Comparison of ENCODE assay signal across 17 cellular contexts in the genomic region with DNA sequence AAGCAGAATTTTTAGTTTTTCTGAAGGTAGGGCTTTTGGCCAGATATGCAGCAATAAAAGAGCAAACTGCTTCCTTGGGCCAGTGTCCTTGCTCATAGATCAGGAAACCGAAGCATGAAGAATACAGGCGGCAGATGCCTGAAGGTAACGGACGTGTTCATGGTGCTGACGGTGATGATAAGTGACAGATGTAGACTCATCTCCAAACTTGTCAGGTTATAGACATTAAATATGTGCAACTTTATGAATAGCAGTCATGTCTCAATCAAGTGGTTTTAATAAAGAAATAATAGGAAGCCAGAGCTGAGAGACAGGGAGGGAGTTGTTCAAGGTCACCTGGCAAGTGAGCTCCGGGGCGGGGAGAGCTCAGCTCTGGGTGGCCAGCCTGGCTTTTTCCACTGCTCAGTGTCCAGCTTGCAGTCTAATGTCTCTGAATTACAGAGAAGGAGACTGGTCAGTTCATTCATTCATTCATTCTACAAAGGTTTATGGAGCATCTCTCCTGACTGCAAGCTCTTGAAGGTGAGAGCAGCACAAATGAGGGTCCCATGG. TPM values are rescaled to one million over a fixed set of nuclear protein-coding genes. Genes with fewer than 3 reads are reported as not detected.
DNase-seq lines count a peak whose midpoint lies in the region; ATAC-seq and TF ChIP-seq lines count a peak whose summit lies in the region.
"Had no signal": no experiment of that assay in that cellular context is flagged by ENCODE, and none has a peak within 500 bp of the region (broad histone marks: within the 10 kb centered on the region; RNA-seq: fewer than 3 reads in every experiment).

No MANE protein-coding gene starts in this region.

- ATAC-seq in body of pancreas = peak; percentile 75
- peak; percentile 66 for ATAC-seq in left ventricle myocardium superior
- ATAC-seq: Panc1 had no signal

- H3K4me1 ChIP-seq in body of pancreas = peaks cover 64% of the 10 kb centered on the region
- H3K4me1 ChIP-seq in ovary (ENCODE audit: insufficient read depth) = peaks cover 22% of the 10 kb centered on the region
- peaks cover 10% of the 10 kb centered on the region for H3K4me1 ChIP-seq in suprapubic skin

- no peak for TF ChIP-seq EP300 in ovary (IDR thresholded peaks at IDR 0.05)
- TF ChIP-seq EP300 in suprapubic skin (IDR thresholded peaks at IDR 0.05) = no peak

- no peak for TF ChIP-seq CTCF in body of pancreas (IDR thresholded peaks at IDR 0.05)
- TF ChIP-seq CTCF in ovary (IDR thresholded peaks at IDR 0.05) = no peak
- TF ChIP-seq CTCF in suprapubic skin (IDR thresholded peaks at IDR 0.05) = no peak

- H3K9me3 ChIP-seq in body of pancreas = no peaks in the 10 kb centered on the region
- H3K9me3 ChIP-seq in ovary = no peaks in the 10 kb centered on the region
- no peaks in the 10 kb centered on the region for H3K9me3 ChIP-seq in suprapubic skin

- 16 to 18% methylated on average over 7 of the region's 7 CpGs for WGBS in body of pancreas, 2 donors
- 6 to 20% (median 11%) methylated on average over 7 of the region's 7 CpGs for WGBS in ovary, 3 donors
- 66% methylated on average over 7 of the region's 7 CpGs for WGBS in suprapubic skin

- DNase-seq in body of pancreas (peak; percentile 66 to 81 (median 76)), left ventricle myocardium superior (peak; percentile 54), ovary (peak; percentile 68 to 81 (median 75)), suprapubic skin (ENCODE audit: low spot score in 2 of 2) (no peak), pons (ENCODE audit: low spot score) (no peak), DMS153 treated with DMSO at 0.1 percent for 48 hours (lab: John Stamatoyannopoulos, UW; ENCODE audit: unreplicated experiment) (no peak)
- no peak for DNase-seq in activated naive CD4-positive, alpha-beta T cell (lab: John Stamatoyannopoulos, UW)
- DNase-seq: ACHN; CD4-positive, CD25-positive, alpha-beta regulatory T cell; DND-41; GDM1; MV-4-11; NCI-H1417 treated with DMSO at 0.1 percent for 48 hours; NCI-H2029; NCI-H510A; NCI-H82 had no signal

- H3K4me3 ChIP-seq in body of pancreas = no peak overlapping the region
- no peak overlapping the region for H3K4me3 ChIP-seq in ovary
- H3K4me3 ChIP-seq in suprapubic skin = no peak overlapping the region

- no peak for TF ChIP-seq POLR2A in body of pancreas (IDR thresholded peaks at IDR 0.05)
- no peak for TF ChIP-seq POLR2A in ovary (IDR thresholded peaks at IDR 0.05)
- no peak for TF ChIP-seq POLR2A in suprapubic skin (IDR thresholded peaks at IDR 0.05)

- H3K27ac ChIP-seq in body of pancreas (peak overlapping the region; percentile 65 to 84 (median 78)), ovary (peak overlapping the region in 1 of 2 donors; percentile 76), suprapubic skin (peak overlapping the region; percentile 35)

- intact Hi-C loops in body of pancreas (cut with DNase I) = no loop called here
- intact Hi-C loops in left ventricle myocardium superior (cut with micrococcal nuclease) = no loop called here
- intact Hi-C loops in ovary (cut with DNase I) = no loop called here

- H3K27me3 ChIP-seq in body of pancreas (no peaks in the 10 kb centered on the region), ovary (no peaks in the 10 kb centered on the region), suprapubic skin (no peaks in the 10 kb centered on the region)

- H3K36me3 ChIP-seq in body of pancreas (replicated peaks in 1 of 2; ENCODE audit: insufficient read depth in 1 of 2, low read depth in 2 of 2) (no peaks in the 10 kb centered on the region), ovary (no peaks in the 10 kb centered on the region), suprapubic skin (no peaks in the 10 kb centered on the region)

RNA-seq across cellular contexts. Expression of a gene that starts 1.0 kb away (rescaled TPM):
- 100 to 1,000 TPM in 1 of 2 donors, 10 to 100 TPM in 1; 76.0 to 101 TPM for total RNA-seq in body of pancreas
- total RNA-seq in left ventricle myocardium superior = 4.0 TPM
- total RNA-seq in ovary = 10 to 100 TPM in 6 of 7 donors, 1 to 10 TPM in 1; 8.3 to 66.2 (median 23.8) TPM
- 10 to 100 TPM; 21.5 to 27.9 TPM for polyA plus RNA-seq in ovary
- 1 to 10 TPM in 2 of 4 donors, under 1 TPM in 1, not detected in 1; 0.76 to 4.5 (median 1.9) TPM for total RNA-seq in suprapubic skin
- total RNA-seq: CD4-positive, CD25-positive, alpha-beta regulatory T cell had no signal
- polyA plus RNA-seq: CD4-positive, CD25-positive, alpha-beta regulatory T cell had no signal

RNA-seq across cellular contexts. Expression of a gene that starts 21.0 kb away (rescaled TPM):
- total RNA-seq in body of pancreas (10 to 100 TPM; 42.8 to 57.6 TPM), left ventricle myocardium superior (not detected), ovary (under 1 TPM in 4 of 7 donors, not detected in 3; 0.11 to 0.22 (median 0.15) TPM), suprapubic skin (not detected)
- not detected for polyA plus RNA-seq in ovary
- total RNA-seq: CD4-positive, CD25-positive, alpha-beta regulatory T cell had no signal
- polyA plus RNA-seq: CD4-positive, CD25-positive, alpha-beta regulatory T cell had no signal

RNA-seq across cellular contexts. Expression of a gene that starts 29.9 kb away (rescaled TPM):
- total RNA-seq in body of pancreas = 1,000 to 10,000 TPM in 1 of 2 donors, 100 to 1,000 TPM in 1; 396 to 1,783 TPM
- 63.5 TPM for total RNA-seq in left ventricle myocardium superior
- 100 to 1,000 TPM in 5 of 7 donors, 10 to 100 TPM in 2; 49.6 to 291 (median 259) TPM for total RNA-seq in ovary
- polyA plus RNA-seq in ovary = 100 to 1,000 TPM in 1 of 2 donors, 10 to 100 TPM in 1; 97.4 to 212 TPM
- 10 to 100 TPM; 31.0 to 91.4 (median 73.2) TPM for total RNA-seq in suprapubic skin
- total RNA-seq: CD4-positive, CD25-positive, alpha-beta regulatory T cell had no signal
- polyA plus RNA-seq: CD4-positive, CD25-positive, alpha-beta regulatory T cell had no signal

Comparison
In these comparisons a context has a peak if more than half of its experiments do, and no peak if none do; other contexts are left out.
1. DNase-seq: peak in body of pancreas (4 of 4), left ventricle myocardium superior (single experiment) and ovary (5 of 5); none in suprapubic skin (0 of 2), pons (single experiment), activated naive CD4-positive, alpha-beta T cell (0 of 4) and DMS153 treated with DMSO at 0.1 percent for 48 hours (single experiment).
2. RNA of a gene that starts 21.0 kb away (total RNA-seq): 42.8 to 57.6 TPM in body of pancreas; 0.11 to 0.22 TPM in ovary, not detected in suprapubic skin and not detected in left ventricle myocardium superior (single experiment); every median in the first group is over 10 times any median in the second.